ENCODE assay signal across 23 cellular contexts in genomic region chr3:169259134-169259533, GRCh38.
"Had no signal": no experiment of that assay in that cellular context is flagged by ENCODE, and none has a peak within 500 bp of the region (broad histone marks: within the 10 kb centered on the region; RNA-seq: fewer than 3 reads in every experiment).

No MANE protein-coding gene starts in this region.

- H3K36me3 ChIP-seq: colonic mucosa, esophagus muscularis mucosa, gastrocnemius medialis, heart right ventricle, left lung, lower lobe of right lung had no signal

- H3K9me3 ChIP-seq: colonic mucosa, esophagus muscularis mucosa, gastrocnemius medialis, heart right ventricle, left lung, lower lobe of right lung had no signal

- DNase-seq: cerebellar nuclear complex; colonic mucosa; cortex of kidney; dorsolateral prefrontal cortex; effector CD4-positive, alpha-beta T cell; effector memory CD8-positive, alpha-beta T cell; endodermal cell; foreskin melanocyte; gastrocnemius medialis; glutamatergic neuron; head of caudate nucleus; heart right ventricle; hippocampal formation; immature natural killer cell; islet precursor cell; kidney; kidney glomerular epithelial cell; left lung; left ventricle myocardium superior; lower lobe of right lung; mesenchymal stem cell; naive thymus-derived CD4-positive, alpha-beta T cell had no signal

- ATAC-seq: effector memory CD8-positive, alpha-beta T cell; gastrocnemius medialis; left lung; left ventricle myocardium superior; lower lobe of right lung; naive thymus-derived CD4-positive, alpha-beta T cell had no signal

- H3K4me1 ChIP-seq: colonic mucosa, gastrocnemius medialis, lower lobe of right lung had no signal

- H3K4me3 ChIP-seq: colonic mucosa, dorsolateral prefrontal cortex, esophagus muscularis mucosa, gastrocnemius medialis, heart right ventricle, left lung, lower lobe of right lung had no signal

- H3K27me3 ChIP-seq: colonic mucosa, esophagus muscularis mucosa, gastrocnemius medialis, heart right ventricle, left lung had no signal

- H3K27ac ChIP-seq: colonic mucosa, dorsolateral prefrontal cortex, esophagus muscularis mucosa, gastrocnemius medialis, left lung, lower lobe of right lung had no signal
